8 cellular contexts compared by ENCODE assay signal in the genomic region with DNA sequence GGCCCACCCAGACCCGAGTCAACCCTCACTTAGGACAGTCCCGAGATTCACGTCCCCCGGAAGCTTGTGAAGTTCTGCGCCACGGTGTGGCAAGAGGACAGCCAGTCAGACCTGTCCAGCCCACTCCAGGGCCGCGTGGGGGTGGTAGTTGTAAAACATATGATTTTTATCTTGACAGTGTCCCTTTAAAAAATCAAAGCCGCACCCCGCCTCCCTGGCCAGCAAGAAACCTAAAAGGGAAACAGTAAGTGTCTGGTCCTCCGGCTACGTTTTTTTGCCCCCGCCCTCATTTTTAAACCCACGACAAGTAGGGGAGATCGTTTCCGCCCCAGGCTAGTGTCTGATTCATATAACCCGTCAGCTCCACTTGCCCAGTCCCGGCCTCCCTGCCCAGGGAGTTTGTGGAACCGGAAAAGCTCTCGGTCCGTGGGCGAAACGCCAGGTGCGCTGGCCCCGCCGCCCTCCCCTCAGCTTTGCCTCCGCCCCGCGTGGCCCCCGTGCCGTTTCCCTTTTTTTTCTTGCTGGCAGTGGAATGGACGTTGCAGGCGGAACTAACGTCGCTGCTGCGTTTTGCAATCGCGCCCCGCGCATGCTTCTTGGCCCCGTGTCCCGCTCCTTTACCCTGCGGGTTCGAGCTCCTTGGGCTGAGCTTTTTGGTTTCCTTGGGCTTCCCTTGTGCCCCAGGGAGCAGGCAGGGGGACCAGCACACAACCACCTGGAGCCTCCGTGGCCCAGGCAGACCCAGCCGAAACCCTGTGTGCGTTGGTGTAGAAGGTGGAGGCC. TPM values are rescaled to one million over a fixed set of nuclear protein-coding genes. Genes with fewer than 3 reads are reported as not detected.
DNase-seq lines count a peak whose midpoint lies in the region; ATAC-seq and TF ChIP-seq lines count a peak whose summit lies in the region.

No MANE protein-coding gene starts in this region.

- peaks cover 49% of the 10 kb centered on the region for H3K36me3 ChIP-seq in left ventricle myocardium inferior
- peaks cover 32 to 52% (median 50%) of the 10 kb centered on the region in 3 donors for H3K36me3 ChIP-seq in skeletal muscle tissue (ENCODE audit: control insufficient read depth in 3 of 3, insufficient read depth in 3 of 3, low read length in 3 of 3)
- peaks cover 42% of the 10 kb centered on the region for H3K36me3 ChIP-seq in brain microvascular endothelial cell (replicated peaks)

- POLR2A ChIA-PET in activated B cell treated with CpG ODN at 0.5 μM for 24 hours (lab: Charles Lee), result no interaction called here

- H3K27me3 Mint-ChIP-seq in activated B cell treated with CpG ODN at 0.5 μM for 24 hours, result no peaks in the 10 kb centered on the region

- no peaks in the 10 kb centered on the region for H3K9me3 Mint-ChIP-seq in activated B cell treated with CpG ODN at 0.5 μM for 24 hours

- CTCF ChIA-PET in activated B cell treated with CpG ODN at 0.5 μM for 24 hours (lab: Charles Lee), result no interaction called here

- H3K4me1 ChIP-seq in left ventricle myocardium inferior, result peaks cover 70% of the 10 kb centered on the region
- peaks cover 4 to 15% (median 10%) of the 10 kb centered on the region in 3 donors for H3K4me1 ChIP-seq in skeletal muscle tissue (ENCODE audit: control insufficient read depth in 3 of 3, insufficient read depth in 3 of 3, low read length in 3 of 3)

- H3K4me1 Mint-ChIP-seq in activated B cell treated with CpG ODN at 0.5 μM for 24 hours, result peaks cover 4% of the 10 kb centered on the region

- H3K9me3 ChIP-seq in left ventricle myocardium inferior (replicated peaks) (no peaks in the 10 kb centered on the region), skeletal muscle tissue (ENCODE audit: control insufficient read depth in 3 of 3, low read length in 3 of 3) (no peaks in the 10 kb centered on the region)

- TF ChIP-seq CTCF in HL-60 (IDR thresholded peaks at IDR 0.05; ENCODE audit: insufficient read depth, low read length) (no peak), activated B cell treated with CpG ODN at 0.5 μM for 24 hours (IDR thresholded peaks at IDR 0.05) (no peak), left ventricle myocardium inferior (IDR thresholded peaks at IDR 0.05; ENCODE audit: borderline replicate concordance) (no peak), brain microvascular endothelial cell (IDR thresholded peaks at IDR 0.05; ENCODE audit: low read depth, low read length, missing control alignments) (no peak)

- peaks cover 56% of the 10 kb centered on the region for H3K36me3 Mint-ChIP-seq in activated B cell treated with CpG ODN at 0.5 μM for 24 hours (ENCODE audit: low read depth)

- in situ Hi-C loops in brain microvascular endothelial cell (cut with HindIII; ENCODE audit: low pct_ligation_motif_present, low sequenced_read_pairs), result no loop called here

- H3K9ac ChIP-seq in skeletal muscle tissue (ENCODE audit: low read depth in 1 of 3, low read length in 3 of 3), result peak overlapping the region in 1 of 3 donors; percentile 50

- H3K4me3 ChIP-seq in HL-60 (replicated peaks; ENCODE audit: insufficient read depth, low read length) (peak overlapping the region; percentile 40), left ventricle myocardium inferior (peak overlapping the region; percentile 56), skeletal muscle tissue (ENCODE audit: low read length in 3 of 3) (peak overlapping the region in 1 of 3 donors; percentile 35), brain microvascular endothelial cell (ENCODE audit: low read depth, low read length) (no peak overlapping the region)

- no peak overlapping the region for H3K4me3 Mint-ChIP-seq in activated B cell treated with CpG ODN at 0.5 μM for 24 hours

- no peak for ATAC-seq in activated B cell treated with CpG ODN at 0.5 μM for 24 hours (ENCODE audit: low read depth)

- no peaks in the 10 kb centered on the region for H3K27me3 ChIP-seq in HL-60 (ENCODE audit: insufficient read depth, poor library complexity, severe bottlenecking)
- H3K27me3 ChIP-seq in left ventricle myocardium inferior (ENCODE audit: low read depth), result no peaks in the 10 kb centered on the region
- no peaks in the 10 kb centered on the region for H3K27me3 ChIP-seq in skeletal muscle tissue (ENCODE audit: control insufficient read depth in 3 of 3, insufficient read depth in 3 of 3, low read length in 3 of 3)
- no peaks in the 10 kb centered on the region for H3K27me3 ChIP-seq in brain microvascular endothelial cell (replicated peaks)

- peak overlapping the region; percentile 53 for H3K27ac Mint-ChIP-seq in activated B cell treated with CpG ODN at 0.5 μM for 24 hours

- DNase-seq in HL-60 (ENCODE audit: low read depth in 1 of 2, low spot score in 1 of 2) (peak; percentile 78 to 98), activated B cell treated with CpG ODN at 0.5 μM for 24 hours (no peak), left ventricle myocardium inferior (peak; percentile 76), SHP77 treated with DMSO at 0.1 percent for 48 hours (lab: John Stamatoyannopoulos, UW) (no peak), dedifferentiated amniotic fluid mesenchymal stem cell (ENCODE audit: extremely low spot score) (no peak), brain microvascular endothelial cell (no peak), SK-N-DZ (ENCODE audit: low spot score) (no peak)

- intact Hi-C loops in activated B cell treated with CpG ODN at 0.5 μM for 24 hours (cut with micrococcal nuclease) (no loop called here), left ventricle myocardium inferior (cut with micrococcal nuclease) (no loop called here)

- H3K27ac ChIP-seq in HL-60 (replicated peaks), result peak overlapping the region; percentile 99
- H3K27ac ChIP-seq in left ventricle myocardium inferior (replicated peaks), result peak overlapping the region; percentile 93
- peak overlapping the region; percentile 36 for H3K27ac ChIP-seq in skeletal muscle tissue (ENCODE audit: low read depth, low read length)
- no peak overlapping the region for H3K27ac ChIP-seq in brain microvascular endothelial cell

RNA-seq across cellular contexts. Expression of gene NUDT16L1, which starts 13.3 kb away (rescaled TPM):
- 32.0 and 32.9 TPM in 2 replicates for total RNA-seq in activated B cell treated with CpG ODN at 0.5 μM for 24 hours
- total RNA-seq in left ventricle myocardium inferior, result 61.9 TPM
- total RNA-seq in skeletal muscle tissue, result 28.2 TPM
- 35.3 and 41.6 TPM in 2 replicates for polyA plus RNA-seq in SK-N-DZ (2014; cell fraction: cytosol; rRNA removed)
- polyA plus RNA-seq in SK-N-DZ (2014; cell fraction: nucleus; rRNA removed), result 20.1 and 35.2 TPM in 2 replicates

RNA-seq across cellular contexts. Expression of gene ANKS3, which starts 54.0 kb away (rescaled TPM):
- total RNA-seq in activated B cell treated with CpG ODN at 0.5 μM for 24 hours (17.9 and 21.9 TPM in 2 replicates), left ventricle myocardium inferior (8.7 TPM), skeletal muscle tissue (15.1 TPM)
- polyA plus RNA-seq in SK-N-DZ (2014; cell fraction: cytosol; rRNA removed), result 33.9 and 46.6 TPM in 2 replicates
- polyA plus RNA-seq in SK-N-DZ (2014; cell fraction: nucleus; rRNA removed), result 92.4 and 96.7 TPM in 2 replicates

RNA-seq across cellular contexts. Expression of gene DNAAF8, which starts 54.3 kb away (rescaled TPM):
- total RNA-seq in activated B cell treated with CpG ODN at 0.5 μM for 24 hours (0.29 and 0.31 TPM in 2 replicates), left ventricle myocardium inferior (0.77 TPM), skeletal muscle tissue (0.52 TPM)
- polyA plus RNA-seq in SK-N-DZ (2014; cell fraction: cytosol; rRNA removed), result 0.14 and 0.36 TPM in 2 replicates
- 0.43 and 0.60 TPM in 2 replicates for polyA plus RNA-seq in SK-N-DZ (2014; cell fraction: nucleus; rRNA removed)

RNA-seq across cellular contexts. Expression of gene MGRN1, which starts 55.4 kb away (rescaled TPM):
- 69.6 and 88.6 TPM in 2 replicates for total RNA-seq in activated B cell treated with CpG ODN at 0.5 μM for 24 hours
- total RNA-seq in left ventricle myocardium inferior, result 30.5 TPM
- total RNA-seq in skeletal muscle tissue, result 16.2 TPM
- 34.2 and 41.3 TPM in 2 replicates for polyA plus RNA-seq in SK-N-DZ (2014; cell fraction: cytosol; rRNA removed)
- polyA plus RNA-seq in SK-N-DZ (2014; cell fraction: nucleus; rRNA removed), result 22.4 and 45.7 TPM in 2 replicates

Comparison
In these comparisons a context has a peak if more than half of its experiments do, and no peak if none do; other contexts are left out.
1. DNase-seq: peak in HL-60 (2 of 2) and left ventricle myocardium inferior (single experiment); none in activated B cell treated with CpG ODN at 0.5 μM for 24 hours (single experiment), SHP77 treated with DMSO at 0.1 percent for 48 hours (single experiment), dedifferentiated amniotic fluid mesenchymal stem cell (single experiment), brain microvascular endothelial cell (single experiment) and SK-N-DZ (single experiment).